In genomic region chr7:66591058-66591800, GRCh38 we compare ENCODE assay signal across 8 cellular contexts. TPM values are rescaled to one million over a fixed set of nuclear protein-coding genes. Genes with fewer than 3 reads are reported as not detected.
DNase-seq lines count a peak whose midpoint lies in the region; ATAC-seq, FAIRE-seq and TF ChIP-seq lines count a peak whose summit lies in the region.
"Not testable (repeated sequence)": the region's sequence is repeated elsewhere in the genome, so short reads cannot be mapped to it uniquely, and the experiment has no call there.

No MANE protein-coding gene starts in this region.

- not testable (repeated sequence) for H3K4me1 ChIP-seq in BE2C; astrocyte (ENCODE audit: insufficient read depth, low read length); foreskin keratinocyte; mucosa of stomach (ENCODE audit: control insufficient read depth, insufficient read depth, low read length)
- peaks cover 12 to 13% of the 10 kb centered on the region in 2 experiments; a peak in 3 of 4 replicates for H3K4me1 ChIP-seq in SK-N-SH (ENCODE audit: control insufficient read depth in 1 of 2, insufficient read depth in 2 of 2, low read depth in 1 of 2, low read length in 1 of 2)

- peak overlapping the region; percentile 94 for H3K9ac ChIP-seq in SK-N-SH
- H3K9ac ChIP-seq in astrocyte (ENCODE audit: low read length), result peak overlapping the region; percentile 99
- peak overlapping the region; percentile 88 for H3K9ac ChIP-seq in mucosa of stomach (ENCODE audit: low read length)

- CTCF ChIA-PET in SK-N-SH (lab: Yijun Ruan, JAX), result interaction anchor here (1.0 kb wide), 1 partner anchor 34 kb away, joined by 4 read pairs; no protein-coding TSS in a partner anchor

- 8% methylated on average over 35 of the region's 35 CpGs for WGBS in SK-N-SH (ENCODE audit: low lambda C conversion rate)

- not testable (repeated sequence) for H3K9me3 ChIP-seq in BE2C; SK-N-SH; astrocyte (ENCODE audit: insufficient read depth, low read depth, low read length); mucosa of stomach (ENCODE audit: control insufficient read depth, low read length)

- H3K79me2 ChIP-seq in SK-N-SH (ENCODE audit: insufficient read depth) (peaks cover 69% of the 10 kb centered on the region), astrocyte (ENCODE audit: insufficient read depth, low read length) (peaks cover 64% of the 10 kb centered on the region)

- FAIRE-seq in astrocyte (lab: Jason Lieb, UNC), result not testable (repeated sequence)

- H2AFZ ChIP-seq in SK-N-SH (ENCODE audit: low read depth) (peak overlapping the region; percentile 96; the same call in 1 of the 2 replicates), astrocyte (ENCODE audit: low read depth, low read length) (peak overlapping the region; percentile 90)

- not testable (repeated sequence) for TF ChIP-seq EP300 in SK-N-SH (IDR thresholded peaks at IDR 0.05; ENCODE audit: borderline replicate concordance in 1 of 2, low read depth in 1 of 2, low read length in 1 of 2)

- peak overlapping the region; percentile 96 for H3K27ac Mint-ChIP-seq in astrocyte (ENCODE audit: unreplicated experiment)

- H3K4me3 ChIP-seq in BE2C (ENCODE audit: low read depth, low read length), result peak overlapping the region; percentile 92
- peak overlapping the region; percentile 72 to 98 for H3K4me3 ChIP-seq in SK-N-SH (ENCODE audit: low read depth in 2 of 2, low read length in 1 of 2)
- peak overlapping the region; percentile 84 for H3K4me3 ChIP-seq in astrocyte (ENCODE audit: insufficient read depth, low read depth, low read length)
- peak overlapping the region; percentile 56 for H3K4me3 ChIP-seq in mucosa of stomach (ENCODE audit: low read length)

- peaks cover 14% of the 10 kb centered on the region for H3K4me1 Mint-ChIP-seq in astrocyte (ENCODE audit: low read depth, unreplicated experiment)

- H3K9me3 Mint-ChIP-seq in astrocyte (ENCODE audit: unreplicated experiment), result not testable (repeated sequence)

- H3K27me3 ChIP-seq in BE2C; SK-N-SH (ENCODE audit: insufficient read depth); astrocyte (ENCODE audit: insufficient read depth, low read length); foreskin keratinocyte; mucosa of stomach (ENCODE audit: control insufficient read depth, insufficient read depth, low read length): not testable (repeated sequence)

- H3K4me2 ChIP-seq in SK-N-SH (peak overlapping the region; percentile 94), astrocyte (ENCODE audit: low read length) (peak overlapping the region; percentile 92)

- not testable (repeated sequence) for H3K36me3 Mint-ChIP-seq in astrocyte (ENCODE audit: low read depth, unreplicated experiment)

- ATAC-seq in GM21447 (IDR thresholded peaks at IDR 0.05; ENCODE audit: unreplicated experiment) (peak; percentile 15), HG03442 (IDR thresholded peaks at IDR 0.05; ENCODE audit: unreplicated experiment) (peak; percentile 14), foreskin keratinocyte (peak; percentile 40)

- not testable (repeated sequence) for H3K9me2 ChIP-seq in SK-N-SH

- POLR2A ChIA-PET in SK-N-SH (lab: Yijun Ruan, JAX), result interaction anchor here (1.5 kb wide), 1 partner anchor 63 kb away, joined by 3 read pairs; no protein-coding TSS in a partner anchor

- not testable (repeated sequence) for H3F3A ChIP-seq in SK-N-SH (replicated peaks; ENCODE audit: insufficient read depth)

- peak overlapping the region; percentile 98 for H3K4me3 Mint-ChIP-seq in astrocyte (ENCODE audit: unreplicated experiment)

- H4K20me1 ChIP-seq in SK-N-SH (ENCODE audit: insufficient read depth) (peaks cover 55% of the 10 kb centered on the region), astrocyte (ENCODE audit: insufficient read depth, low read length) (peaks cover 54% of the 10 kb centered on the region)

- not testable (repeated sequence) for H3K36me3 ChIP-seq in BE2C; SK-N-SH (replicated peaks in 1 of 2; ENCODE audit: control insufficient read depth in 1 of 2, insufficient read depth in 2 of 2, low read length in 1 of 2); astrocyte (ENCODE audit: insufficient read depth, low read length); mucosa of stomach (ENCODE audit: control insufficient read depth, insufficient read depth, low read length)

- peak overlapping the region; percentile 84 to 95 for H3K27ac ChIP-seq in SK-N-SH (ENCODE audit: low read depth in 2 of 2, low read length in 1 of 2)
- H3K27ac ChIP-seq in astrocyte (ENCODE audit: low read depth, low read length), result peak overlapping the region; percentile 90
- H3K27ac ChIP-seq in foreskin keratinocyte, result peak overlapping the region; percentile 80

- H3K27me3 Mint-ChIP-seq in astrocyte (ENCODE audit: low read depth, unreplicated experiment), result not testable (repeated sequence)

- TF ChIP-seq CTCF in BE2C (IDR thresholded peaks at IDR 0.05; ENCODE audit: low read depth, low read length); SK-N-SH (IDR thresholded peaks at IDR 0.05); astrocyte (IDR thresholded peaks at IDR 0.05; ENCODE audit: insufficient read depth, low read depth, low read length); foreskin keratinocyte (conservative IDR thresholded peaks at IDR 0.05): not testable (repeated sequence)

- TF ChIP-seq RAD21 in SK-N-SH (IDR thresholded peaks at IDR 0.05; ENCODE audit: low read length), result not testable (repeated sequence)

- DNase-seq in BE2C, result peak; percentile 24
- not testable (repeated sequence) for DNase-seq in SK-N-SH; astrocyte (ENCODE audit: low read depth); foreskin keratinocyte
- DNase-seq in stimulated activated CD8-positive, alpha-beta memory T cell treated with anti-CD3 and anti-CD28 coated beads, Interleukin-15, amount 100 ng/mL, for 48 hours (ENCODE audit: low read depth in 2 of 2), result peak; percentile 3 to 7

RNA-seq across cellular contexts. Expression of gene KCTD7, which starts 37.5 kb away (rescaled TPM):
- polyA plus RNA-seq in BE2C (2012; ENCODE audit: insufficient read depth, insufficient read length, low read depth), result 16.5 TPM
- polyA plus RNA-seq in SK-N-SH (2012; rRNA removed), result 19.5 and 27.4 TPM in 2 replicates
- 9.2 and 11.0 TPM in 2 replicates for polyA plus RNA-seq in SK-N-SH (2012; cell fraction: cytosol; rRNA removed)
- polyA plus RNA-seq in SK-N-SH (2012; cell fraction: nucleus; rRNA removed), result 71.9 and 88.4 TPM in 2 replicates
- 11.6 and 12.8 TPM in 2 replicates for total RNA-seq in astrocyte
- 2.6 and 3.9 TPM in 2 replicates for total RNA-seq in foreskin keratinocyte
- polyA plus RNA-seq in foreskin keratinocyte, result 2.0 and 2.4 TPM in 2 replicates
